Comparison of ENCODE assay signal across 15 cellular contexts in genomic region chr7:141402277-141402996, GRCh38.
DNase-seq lines count a peak whose midpoint lies in the region; ATAC-seq and TF ChIP-seq lines count a peak whose summit lies in the region.
"Had no signal": no experiment of that assay in that cellular context is flagged by ENCODE, and none has a peak within 500 bp of the region (broad histone marks: within the 10 kb centered on the region; RNA-seq: fewer than 3 reads in every experiment).

No MANE protein-coding gene starts in this region.

- H3K4me1 ChIP-seq in right atrium auricular region = peaks cover 0 to 27% of the 10 kb centered on the region in 2 donors
- H3K4me1 ChIP-seq in neural progenitor cell = peaks cover 22% of the 10 kb centered on the region
- H3K4me1 ChIP-seq: BLaER1 had no signal

- ATAC-seq in Right ventricle myocardium superior (ENCODE audit: poor library complexity) (peak; percentile 85), left cardiac atrium (peak; percentile 68 to 76), HG03460 (IDR thresholded peaks at IDR 0.05; ENCODE audit: unreplicated experiment) (no peak)
- ATAC-seq: GM12878, K562 had no signal

- H3K27ac ChIP-seq in right atrium auricular region = peak overlapping the region in 1 of 2 donors; percentile 20
- H3K27ac ChIP-seq in neural progenitor cell = no peak overlapping the region
- H3K27ac ChIP-seq: BLaER1 had no signal

- H3K9me3 Mint-ChIP-seq in neural progenitor cell = peaks cover 1% of the 10 kb centered on the region

- H3K4me3 ChIP-seq in right atrium auricular region = no peak overlapping the region
- H3K4me3 ChIP-seq in neural progenitor cell = no peak overlapping the region
- H3K4me3 ChIP-seq: BLaER1, GM12878, K562 had no signal

- H3K27me3 ChIP-seq in right atrium auricular region = no peaks in the 10 kb centered on the region
- H3K27me3 ChIP-seq in neural progenitor cell = no peaks in the 10 kb centered on the region
- H3K27me3 ChIP-seq: BLaER1 had no signal

- H3K27me3 Mint-ChIP-seq in neural progenitor cell (ENCODE audit: insufficient read depth, low read depth) = peaks cover 3% of the 10 kb centered on the region

- H3K9ac ChIP-seq in neural progenitor cell = no peak overlapping the region
- H3K9ac ChIP-seq: BLaER1 had no signal

- no peak overlapping the region for H3K4me2 ChIP-seq in neural progenitor cell
- H3K4me2 ChIP-seq: BLaER1 had no signal

- H3K4me1 Mint-ChIP-seq in neural progenitor cell = peaks cover 22% of the 10 kb centered on the region
- H3K4me1 Mint-ChIP-seq: CD4-positive, alpha-beta memory T cell had no signal

- no peaks in the 10 kb centered on the region for H3K79me2 ChIP-seq in neural progenitor cell (ENCODE audit: low read depth)

- intact Hi-C loops in Right ventricle myocardium superior (cut with DNase I) (no loop called here), left cardiac atrium (cut with DNase I) (no loop called here)

- no peaks in the 10 kb centered on the region for H3K9me3 ChIP-seq in right atrium auricular region
- no peaks in the 10 kb centered on the region for H3K9me3 ChIP-seq in neural progenitor cell (ENCODE audit: low read depth)
- H3K9me3 ChIP-seq: BLaER1 had no signal

- DNase-seq in Right ventricle myocardium superior (peak; percentile 46), right atrium auricular region (ENCODE audit: low spot score) (no peak), left cardiac atrium (peak; percentile 27), neural progenitor cell (ENCODE audit: low spot score) (no peak), NCI-H1930 (lab: John Stamatoyannopoulos, UW) (no peak), DMS153 treated with DMSO at 0.1 percent for 48 hours (lab: John Stamatoyannopoulos, UW; ENCODE audit: unreplicated experiment) (no peak)
- DNase-seq: CD4-positive, alpha-beta memory T cell; DMS153; NCI-H1105; NCI-H345; NCI-H524 treated with DMSO at 0.1 percent for 48 hours had no signal

- H3K27ac Mint-ChIP-seq in neural progenitor cell = peak overlapping the region; percentile 93
- H3K27ac Mint-ChIP-seq: CD4-positive, alpha-beta memory T cell had no signal

- H3K4me3 Mint-ChIP-seq in neural progenitor cell = no peak overlapping the region
- H3K4me3 Mint-ChIP-seq: CD4-positive, alpha-beta memory T cell had no signal

- H3K36me3 ChIP-seq in right atrium auricular region (no peaks in the 10 kb centered on the region), neural progenitor cell (no peaks in the 10 kb centered on the region)
- H3K36me3 ChIP-seq: BLaER1 had no signal

- no peaks in the 10 kb centered on the region for H3F3A ChIP-seq in neural progenitor cell (ENCODE audit: low read depth)

- no peak overlapping the region for H2AFZ ChIP-seq in neural progenitor cell (replicated peaks)

- no peaks in the 10 kb centered on the region for H4K20me1 ChIP-seq in neural progenitor cell (ENCODE audit: low read depth)
- H4K20me1 ChIP-seq: BLaER1 had no signal

- H3K36me3 Mint-ChIP-seq in neural progenitor cell = no peaks in the 10 kb centered on the region
- H3K36me3 Mint-ChIP-seq: CD4-positive, alpha-beta memory T cell had no signal

- TF ChIP-seq CTCF in right atrium auricular region (IDR thresholded peaks at IDR 0.05) (no peak), neural progenitor cell (IDR thresholded peaks at IDR 0.05) (no peak)

Comparison
In these comparisons a context has a peak if more than half of its experiments do, and no peak if none do; other contexts are left out.
1. DNase-seq: peak in Right ventricle myocardium superior (single experiment) and left cardiac atrium (single experiment); none in right atrium auricular region (single experiment), neural progenitor cell (single experiment), NCI-H1930 (0 of 2) and DMS153 treated with DMSO at 0.1 percent for 48 hours (single experiment).